In genomic region chr4:155403886-155404285, GRCh38 we compare ENCODE assay signal across 9 cellular contexts. TPM values are rescaled to one million over a fixed set of nuclear protein-coding genes. Genes with fewer than 3 reads are reported as not detected.
DNase-seq lines count a peak whose midpoint lies in the region; ATAC-seq and TF ChIP-seq lines count a peak whose summit lies in the region.
"Had no signal": no experiment of that assay in that cellular context is flagged by ENCODE, and none has a peak within 500 bp of the region (broad histone marks: within the 10 kb centered on the region; RNA-seq: fewer than 3 reads in every experiment).

No MANE protein-coding gene starts in this region.

- CTCF ChIA-PET in CD8-positive, alpha-beta memory T cell (lab: Charles Lee) = no interaction called here
- CTCF ChIA-PET in activated CD4-positive, alpha-beta T cell treated with anti-CD3 and anti-CD28 coated beads, Interleukin-2, amount 10 ng/mL, durations not matched to agents 7 days and 5 days (lab: Charles Lee) = no interaction called here

- no peaks in the 10 kb centered on the region for H3K36me3 ChIP-seq in cardiac muscle cell
- no peaks in the 10 kb centered on the region for H3K36me3 ChIP-seq in gastroesophageal sphincter
- H3K36me3 ChIP-seq in CD8-positive, alpha-beta memory T cell (ENCODE audit: insufficient read depth, low read length) = no peaks in the 10 kb centered on the region

- no peaks in the 10 kb centered on the region for H3K27me3 ChIP-seq in cardiac muscle cell
- H3K27me3 ChIP-seq in gastroesophageal sphincter = no peaks in the 10 kb centered on the region
- no peaks in the 10 kb centered on the region for H3K27me3 ChIP-seq in CD8-positive, alpha-beta memory T cell (ENCODE audit: insufficient read depth, low read length, poor library complexity, severe bottlenecking)

- no peak for TF ChIP-seq EP300 in gastroesophageal sphincter (IDR thresholded peaks at IDR 0.05)

- H3K4me1 Mint-ChIP-seq in CD8-positive, alpha-beta memory T cell = no peaks in the 10 kb centered on the region
- H3K4me1 Mint-ChIP-seq in activated CD4-positive, alpha-beta T cell treated with anti-CD3 and anti-CD28 coated beads, Interleukin-2, amount 10 ng/mL, durations not matched to agents 7 days and 5 days = no peaks in the 10 kb centered on the region

- WGBS in gastroesophageal sphincter (ENCODE audit: low coverage in 1 of 2), 2 donors = 1 to 4% methylated on average over 4 of the region's 4 CpGs

- DNase-seq in cardiac muscle cell (ENCODE audit: low read depth in 1 of 2, low spot score in 1 of 2) (peak; percentile 65 to 75), Right ventricle myocardium inferior (ENCODE audit: missing footprints) (no peak), RPMI8226 (peak; percentile 3)
- no peak for DNase-seq in CD8-positive, alpha-beta memory T cell
- no peak for DNase-seq in activated CD4-positive, alpha-beta T cell treated with anti-CD3 and anti-CD28 coated beads, Interleukin-2, amount 50 U/mL, for 48 hours
- DNase-seq in activated CD4-positive, alpha-beta T cell treated with anti-CD3 and anti-CD28 coated beads, Interleukin-2, amount 10 ng/mL, durations not matched to agents 7 days and 5 days = no peak

- no peak for ATAC-seq in Right ventricle myocardium inferior
- ATAC-seq in gastroesophageal sphincter = no peak
- no peak for ATAC-seq in HG03460 (IDR thresholded peaks at IDR 0.05; ENCODE audit: unreplicated experiment)

- H3K4me1 ChIP-seq in cardiac muscle cell (ENCODE audit: low read depth) = peaks cover 26% of the 10 kb centered on the region
- H3K4me1 ChIP-seq in gastroesophageal sphincter = peaks cover 0 to 45% (median 6%) of the 10 kb centered on the region in 3 donors
- H3K4me1 ChIP-seq in CD8-positive, alpha-beta memory T cell (ENCODE audit: insufficient read depth, low read length) = no peaks in the 10 kb centered on the region

- TF ChIP-seq POLR2A in gastroesophageal sphincter (IDR thresholded peaks at IDR 0.05) = no peak

- no peaks in the 10 kb centered on the region for H3K9me3 ChIP-seq in cardiac muscle cell (ENCODE audit: low read depth)
- H3K9me3 ChIP-seq in gastroesophageal sphincter = no peaks in the 10 kb centered on the region
- no peaks in the 10 kb centered on the region for H3K9me3 ChIP-seq in CD8-positive, alpha-beta memory T cell (ENCODE audit: low read length)

- H3K27ac ChIP-seq in cardiac muscle cell (no peak overlapping the region), gastroesophageal sphincter (no peak overlapping the region)
- H3K27ac ChIP-seq in CD8-positive, alpha-beta memory T cell (ENCODE audit: low read depth, low read length) = no peak overlapping the region

- peaks cover 6 to 12% of the 10 kb centered on the region in 2 donors for H3K27me3 Mint-ChIP-seq in CD8-positive, alpha-beta memory T cell
- H3K27me3 Mint-ChIP-seq in activated CD4-positive, alpha-beta T cell treated with anti-CD3 and anti-CD28 coated beads, Interleukin-2, amount 10 ng/mL, durations not matched to agents 7 days and 5 days = peaks cover 5% of the 10 kb centered on the region

- intact Hi-C loops in Right ventricle myocardium inferior (cut with DNase I) = loop anchor here (1.0 to 2.0 kb wide), 2 partner anchors 383 to 549 kb away; partner anchors contain the start of gene CTSO

- TF ChIP-seq CTCF in cardiac muscle cell (IDR thresholded peaks at IDR 0.05; ENCODE audit: low read depth, low read length) (peak; percentile 36), gastroesophageal sphincter (IDR thresholded peaks at IDR 0.05) (peak in 3 of 4 experiments; percentile 5 to 51 (median 47))

- H3K4me3 ChIP-seq in cardiac muscle cell = no peak overlapping the region
- no peak overlapping the region for H3K4me3 ChIP-seq in gastroesophageal sphincter
- H3K4me3 ChIP-seq in CD8-positive, alpha-beta memory T cell (ENCODE audit: low read length) = no peak overlapping the region

- H3K36me3 Mint-ChIP-seq in CD8-positive, alpha-beta memory T cell = no peaks in the 10 kb centered on the region
- no peaks in the 10 kb centered on the region for H3K36me3 Mint-ChIP-seq in activated CD4-positive, alpha-beta T cell treated with anti-CD3 and anti-CD28 coated beads, Interleukin-2, amount 10 ng/mL, durations not matched to agents 7 days and 5 days (ENCODE audit: low read depth)

- POLR2A ChIA-PET in CD8-positive, alpha-beta memory T cell (lab: Charles Lee) = no interaction called here
- POLR2A ChIA-PET in activated CD4-positive, alpha-beta T cell treated with anti-CD3 and anti-CD28 coated beads, Interleukin-2, amount 10 ng/mL, durations not matched to agents 7 days and 5 days (lab: Charles Lee) = no interaction called here

- H3K27ac Mint-ChIP-seq in CD8-positive, alpha-beta memory T cell = no peak overlapping the region
- no peak overlapping the region for H3K27ac Mint-ChIP-seq in activated CD4-positive, alpha-beta T cell treated with anti-CD3 and anti-CD28 coated beads, Interleukin-2, amount 10 ng/mL, durations not matched to agents 7 days and 5 days
- H3K27ac Mint-ChIP-seq: T-helper 1 cell treated with Interleukin-12 subunit alpha and Interleukin-12 subunit beta and Interleukin-4 antibody, amounts not matched to agents 30 μg/mL and 1 μg/mL, for 36 hours had no signal

- H3K4me3 Mint-ChIP-seq in CD8-positive, alpha-beta memory T cell = no peak overlapping the region
- H3K4me3 Mint-ChIP-seq in activated CD4-positive, alpha-beta T cell treated with anti-CD3 and anti-CD28 coated beads, Interleukin-2, amount 10 ng/mL, durations not matched to agents 7 days and 5 days = no peak overlapping the region
- H3K4me3 Mint-ChIP-seq: T-helper 1 cell treated with Interleukin-12 subunit alpha and Interleukin-12 subunit beta and Interleukin-4 antibody, amounts not matched to agents 30 μg/mL and 1 μg/mL, for 36 hours had no signal

- H3K9me3 Mint-ChIP-seq in CD8-positive, alpha-beta memory T cell = peaks cover 0 to 3% (median 0%) of the 10 kb centered on the region in 5 donors
- H3K9me3 Mint-ChIP-seq in activated CD4-positive, alpha-beta T cell treated with anti-CD3 and anti-CD28 coated beads, Interleukin-2, amount 10 ng/mL, durations not matched to agents 7 days and 5 days = no peaks in the 10 kb centered on the region
- H3K9me3 Mint-ChIP-seq: T-helper 1 cell treated with Interleukin-12 subunit alpha and Interleukin-12 subunit beta and Interleukin-4 antibody, amounts not matched to agents 30 μg/mL and 1 μg/mL, for 36 hours had no signal

RNA-seq across cellular contexts. Expression of gene MAP9, which starts 27.1 kb away (rescaled TPM):
- total RNA-seq in cardiac muscle cell = 20.3 and 20.8 TPM in 2 replicates
- 39.3 and 41.9 TPM in 2 replicates for polyA plus RNA-seq in cardiac muscle cell
- total RNA-seq in Right ventricle myocardium inferior = 7.3 TPM
- 10 to 100 TPM; 13.3 to 21.8 (median 14.7) TPM for total RNA-seq in gastroesophageal sphincter
- 10 to 100 TPM; 10.9 to 12.0 TPM for total RNA-seq in CD8-positive, alpha-beta memory T cell
- 7.7 TPM for polyA plus RNA-seq in CD8-positive, alpha-beta memory T cell
- total RNA-seq in activated CD4-positive, alpha-beta T cell treated with anti-CD3 and anti-CD28 coated beads, Interleukin-2, amount 10 ng/mL, durations not matched to agents 7 days and 5 days = 1 to 10 TPM; 3.1 to 4.2 TPM

Comparison
In these comparisons a context has a peak if more than half of its experiments do, and no peak if none do; other contexts are left out.
1. DNase-seq: peak in cardiac muscle cell (2 of 2) and RPMI8226 (single experiment); none in Right ventricle myocardium inferior (single experiment), CD8-positive, alpha-beta memory T cell (0 of 5), activated CD4-positive, alpha-beta T cell treated with anti-CD3 and anti-CD28 coated beads, Interleukin-2, amount 50 U/mL, for 48 hours (0 of 2) and activated CD4-positive, alpha-beta T cell treated with anti-CD3 and anti-CD28 coated beads, Interleukin-2, amount 10 ng/mL, durations not matched to agents 7 days and 5 days (single experiment).